Comparison of ENCODE assay signal across 1 cellular context in the genomic region with DNA sequence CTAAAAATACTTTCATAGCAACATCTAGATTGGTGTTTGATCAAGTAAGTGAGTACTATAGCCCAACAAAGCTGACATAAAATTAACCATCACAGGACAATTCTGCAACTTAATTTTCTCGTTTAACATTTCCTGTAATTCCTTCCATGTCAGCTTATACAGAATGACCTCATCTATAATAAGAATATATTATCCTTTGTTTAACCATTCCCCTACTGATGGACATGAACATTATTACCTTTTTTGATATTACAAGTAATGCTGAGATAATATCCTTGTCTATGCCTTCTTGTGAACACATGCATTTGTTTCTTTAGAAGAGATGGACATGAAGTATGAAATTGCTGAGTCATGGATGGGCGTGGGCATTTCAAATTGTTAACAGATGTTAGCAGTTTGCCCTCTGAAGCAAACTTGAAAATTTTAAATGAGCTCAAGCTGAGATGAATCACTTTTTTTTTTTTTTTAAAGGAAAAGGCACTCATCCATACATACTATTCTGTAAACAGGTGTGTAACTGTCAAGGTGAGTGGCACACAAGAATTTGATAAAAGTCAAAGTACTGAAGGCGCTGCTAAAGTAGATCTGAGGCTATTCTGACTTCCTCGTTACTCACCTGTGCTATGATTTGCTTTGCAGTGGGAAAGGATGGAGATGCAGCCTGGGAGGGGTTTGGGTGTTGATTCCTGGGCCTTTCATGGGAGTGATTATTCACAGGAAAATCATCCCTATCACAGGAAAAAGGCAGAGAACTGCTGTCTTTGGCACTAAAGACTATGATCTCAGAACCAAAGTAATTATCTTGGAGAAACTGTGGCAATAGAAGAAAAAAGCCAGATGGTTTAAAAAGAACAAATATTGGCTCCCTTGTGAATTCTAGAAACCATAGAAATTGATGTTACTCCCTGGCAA.
TF ChIP-seq lines count a peak whose summit lies in the region.

No MANE protein-coding gene starts in this region.

TF ChIP-seq in endothelial cell of umbilical vein, 7 proteins besides CTCF, POLR2A, EP300 and RAD21 (continued from another document):
- no peak for TF ChIP-seq EZH2 (IDR thresholded peaks at IDR 0.05; ENCODE audit: borderline replicate concordance, low read depth, low read length, severe bottlenecking)
- TF ChIP-seq JUN (IDR thresholded peaks at IDR 0.05; ENCODE audit: borderline replicate concordance, insufficient read depth, insufficient read length, low read depth): no peak
